In genomic region chr6:85417336-85417735, GRCh38 we compare ENCODE assay signal across 18 cellular contexts.
"Had no signal": no experiment of that assay in that cellular context is flagged by ENCODE, and none has a peak within 500 bp of the region (broad histone marks: within the 10 kb centered on the region; RNA-seq: fewer than 3 reads in every experiment).

No MANE protein-coding gene starts in this region.

- DNase-seq: activated CD4-positive, alpha-beta T cell treated with anti-CD3 and anti-CD28 coated beads, Interleukin-2, amount 50 U/mL, for 1 hour; activated CD4-positive, CD25-positive, alpha-beta regulatory T cell treated with anti-CD3 and anti-CD28 coated beads, Interleukin-2, amount 50 U/mL, for 72 hours; activated CD8-positive, alpha-beta memory T cell treated with anti-CD3 and anti-CD28 coated beads, Interleukin-2, amount 50 U/mL, for 4 hours; activated effector memory CD4-positive, alpha-beta T cell treated with anti-CD3 and anti-CD28 coated beads, Interleukin-2, amount 50 U/mL, for 16 hours; activated T-cell treated with anti-CD3 and anti-CD28 coated beads, Interleukin-2, amount 50 U/mL, for 48 hours; cerebellar nuclear complex; cortex of kidney; hypothalamus; lower lobe of right lung; sigmoid colon; spleen; stimulated activated naive B cell treated with anti-CD40 and anti-IgM and Interleukin-4, amounts not matched to agents 10 μg/mL and 1 μg/mL and 100 μg/mL, for 72 hours; tibial artery had no signal

- ATAC-seq: esophagus mucosa; lower lobe of right lung; stimulated activated naive B cell treated with anti-CD40 and anti-IgM and Interleukin-4, amounts not matched to agents 10 μg/mL and 1 μg/mL and 100 μg/mL, for 72 hours had no signal

- H3K36me3 Mint-ChIP-seq: activated naive CD4-positive, alpha-beta T cell treated with anti-CD3 and anti-CD28 coated beads, Interleukin-2, amount 50 U/mL, for 24 hours; mesothelial cell of epicardium; stimulated activated naive B cell treated with anti-CD40 and anti-IgM and Interleukin-4, amounts not matched to agents 10 μg/mL and 1 μg/mL and 100 μg/mL, for 72 hours had no signal

- H3K9me3 Mint-ChIP-seq: activated naive CD4-positive, alpha-beta T cell treated with anti-CD3 and anti-CD28 coated beads, Interleukin-2, amount 50 U/mL, for 24 hours; mesothelial cell of epicardium; T-helper 1 cell treated with Interleukin-12 subunit alpha and Interleukin-12 subunit beta and Interleukin-4 antibody, amounts not matched to agents 30 μg/mL and 1 μg/mL, for 36 hours had no signal

- H3K4me3 ChIP-seq: lower lobe of right lung, sigmoid colon, spleen, tibial artery had no signal

- H3K4me1 Mint-ChIP-seq: activated naive CD4-positive, alpha-beta T cell treated with anti-CD3 and anti-CD28 coated beads, Interleukin-2, amount 50 U/mL, for 24 hours had no signal

- H3K27ac Mint-ChIP-seq: activated naive CD4-positive, alpha-beta T cell treated with anti-CD3 and anti-CD28 coated beads, Interleukin-2, amount 50 U/mL, for 24 hours; mesothelial cell of epicardium; stimulated activated naive B cell treated with anti-CD40 and anti-IgM and Interleukin-4, amounts not matched to agents 10 μg/mL and 1 μg/mL and 100 μg/mL, for 72 hours; T-helper 1 cell treated with Interleukin-12 subunit alpha and Interleukin-12 subunit beta and Interleukin-4 antibody, amounts not matched to agents 30 μg/mL and 1 μg/mL, for 36 hours had no signal

- H3K27me3 ChIP-seq: sigmoid colon, tibial artery had no signal

- H3K27ac ChIP-seq: lower lobe of right lung, spleen had no signal

- H3K4me3 Mint-ChIP-seq: activated naive CD4-positive, alpha-beta T cell treated with anti-CD3 and anti-CD28 coated beads, Interleukin-2, amount 50 U/mL, for 24 hours; mesothelial cell of epicardium; nephron; stimulated activated naive B cell treated with anti-CD40 and anti-IgM and Interleukin-4, amounts not matched to agents 10 μg/mL and 1 μg/mL and 100 μg/mL, for 72 hours; T-helper 1 cell treated with Interleukin-12 subunit alpha and Interleukin-12 subunit beta and Interleukin-4 antibody, amounts not matched to agents 30 μg/mL and 1 μg/mL, for 36 hours had no signal

- H3K4me1 ChIP-seq: lower lobe of right lung, sigmoid colon had no signal
